In genomic region chr7:116949941-116950801, GRCh38 we compare ENCODE assay signal across 1 cellular context.
TF ChIP-seq lines count a peak whose summit lies in the region.

No MANE protein-coding gene starts in this region.

TF ChIP-seq in K562, 482 proteins besides CTCF, POLR2A, EP300 and RAD21 (continued from another document and continues in another):
- TF ChIP-seq ZNF639 (CRISPR knock-in tag; conservative IDR thresholded peaks at IDR 0.05 in 1 of 2, IDR thresholded peaks at IDR 0.05 in 1 of 2) (no peak; a peak in 1 of 4 replicates), ZNF311 (CRISPR knock-in tag; IDR thresholded peaks at IDR 0.05) (no peak), ZNF398 (CRISPR knock-in tag; IDR thresholded peaks at IDR 0.05) (no peak), RBFOX2 (IDR thresholded peaks at IDR 0.05; ENCODE audit: low read depth, low read length) (no peak), ZNF282 (CRISPR knock-in tag; IDR thresholded peaks at IDR 0.05) (no peak), SAFB (IDR thresholded peaks at IDR 0.05; ENCODE audit: borderline replicate concordance, low read depth, low read length) (no peak), E2F8 (IDR thresholded peaks at IDR 0.05; ENCODE audit: low read depth, partially characterized antibody) (peak; percentile 85), ZNF184 (CRISPR knock-in tag; IDR thresholded peaks at IDR 0.05) (no peak), ZNF77 (CRISPR knock-in tag; IDR thresholded peaks at IDR 0.05) (no peak), TCF7 (IDR thresholded peaks at IDR 0.05; ENCODE audit: borderline replicate concordance) (0 out of 2 replicates have a peak, but pooled peaks have one; percentile 21), SMAD2 (IDR thresholded peaks at IDR 0.05; ENCODE audit: low read depth, low read length) (no peak), SIX5 (IDR thresholded peaks at IDR 0.05; ENCODE audit: borderline replicate concordance in 1 of 2, insufficient read depth in 1 of 2, low read depth in 1 of 2, low read length in 2 of 2) (no peak), CBFA2T2 (conservative IDR thresholded peaks at IDR 0.05) (peak; percentile 96), PATZ1 (CRISPR knock-in tag; IDR thresholded peaks at IDR 0.05; ENCODE audit: borderline replicate concordance) (no peak), DEAF1 (CRISPR knock-in tag; IDR thresholded peaks at IDR 0.05) (no peak), SAP30 (IDR thresholded peaks at IDR 0.05; ENCODE audit: borderline replicate concordance, insufficient read depth, low read depth, low read length, poor library complexity, severe bottlenecking) (no peak), FOXK1 (CRISPR knock-in tag; IDR thresholded peaks at IDR 0.05; ENCODE audit: borderline replicate concordance) (no peak), SUPT5H (IDR thresholded peaks at IDR 0.05) (peak; percentile 70; the same call in 1 of the 2 replicates), MLLT1 (IDR thresholded peaks at IDR 0.05) (peak; percentile 97), THAP7 (CRISPR knock-in tag; IDR thresholded peaks at IDR 0.05) (no peak), ETS2 (tag; IDR thresholded peaks at IDR 0.05; ENCODE audit: borderline replicate concordance, poor library complexity, severe bottlenecking) (no peak), NFXL1 (CRISPR knock-in tag; IDR thresholded peaks at IDR 0.05) (no peak), CHAMP1 (IDR thresholded peaks at IDR 0.05) (peak; percentile 96), SIRT6 (IDR thresholded peaks at IDR 0.05; ENCODE audit: low read depth, low read length) (no peak), ZNF583 (CRISPR knock-in tag; IDR thresholded peaks at IDR 0.05) (peak; percentile 51; the same call in 1 of the 2 replicates), PRMT5 (CRISPR knock-in tag; IDR thresholded peaks at IDR 0.05) (no peak), E2F6 (IDR thresholded peaks at IDR 0.05; ENCODE audit: borderline replicate concordance in 1 of 2, extremely low read depth in 1 of 2, insufficient read depth in 1 of 2, insufficient read length in 1 of 2, low read depth in 1 of 2, low read length in 1 of 2, poor library complexity in 1 of 2, severe bottlenecking in 1 of 2) (peak; percentile 21 to 35), ZNF239 (CRISPR knock-in tag; IDR thresholded peaks at IDR 0.05) (no peak), ZNF699 (CRISPR knock-in tag; IDR thresholded peaks at IDR 0.05; ENCODE audit: insufficient replicate concordance) (no peak), LARP7 (IDR thresholded peaks at IDR 0.05) (peak; percentile 100), HMBOX1 (IDR thresholded peaks at IDR 0.05) (peak; percentile 51; the same call in 1 of the 2 replicates), MEF2D (tag; conservative IDR thresholded peaks at IDR 0.05; ENCODE audit: low read depth) (peak; percentile 82; the same call in 1 of the 2 replicates), U2AF1 (optimal IDR thresholded peaks at IDR 0.05; ENCODE audit: low read depth, low read length) (no peak), ZNF41 (CRISPR knock-in tag; conservative IDR thresholded peaks at IDR 0.05) (no peak), AFF1 (IDR thresholded peaks at IDR 0.05; ENCODE audit: low read depth in 1 of 2, partially characterized antibody in 2 of 2) (peak; percentile 83 to 96), EHMT2 (IDR thresholded peaks at IDR 0.05) (peak; percentile 87), HSF4 (CRISPR knock-in tag; IDR thresholded peaks at IDR 0.05; ENCODE audit: borderline replicate concordance) (no peak), ARID2 (IDR thresholded peaks at IDR 0.05) (peak; percentile 89), SAFB2 (IDR thresholded peaks at IDR 0.05; ENCODE audit: borderline replicate concordance, low read depth, low read length, severe bottlenecking) (no peak)
